ENCODE assay signal across 14 cellular contexts in the genomic region with DNA sequence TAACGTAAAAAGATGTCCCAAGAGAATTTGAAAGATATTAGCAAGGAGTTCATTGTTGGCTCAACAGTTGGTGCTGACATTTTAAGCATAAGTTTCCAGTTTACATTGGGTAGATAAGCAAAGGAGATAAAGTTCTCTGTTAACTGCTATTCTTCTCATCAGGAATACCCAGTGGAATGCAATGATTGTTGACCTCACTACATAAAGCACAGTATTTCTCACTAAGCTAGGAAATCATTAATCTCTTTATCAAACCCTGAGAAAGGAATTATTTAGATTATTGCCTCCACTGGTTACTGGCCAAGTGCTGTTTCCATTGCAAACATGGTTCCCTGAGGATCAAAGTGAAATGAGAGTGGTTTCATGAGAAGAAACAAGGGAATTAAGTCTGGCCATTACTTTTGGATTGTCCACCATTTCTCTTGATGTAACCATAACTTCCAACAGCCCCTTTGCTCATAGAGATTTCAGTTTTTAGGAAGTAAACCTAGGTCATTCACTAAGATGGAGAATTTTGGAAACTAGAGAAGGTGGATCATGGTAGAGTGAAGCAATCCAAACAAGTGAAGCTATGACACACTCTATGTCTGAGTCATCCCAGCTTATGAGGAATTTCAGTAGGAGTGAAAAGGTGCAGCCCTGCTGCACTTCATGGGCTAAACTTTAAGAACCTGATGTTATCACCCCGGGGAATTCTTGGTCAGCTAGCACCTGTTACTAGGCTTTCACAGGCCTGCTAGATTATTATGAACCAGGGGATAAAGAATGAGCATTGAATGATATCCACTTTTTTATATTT.
DNase-seq lines count a peak whose midpoint lies in the region; TF ChIP-seq lines count a peak whose summit lies in the region.
"Had no signal": no experiment of that assay in that cellular context is flagged by ENCODE, and none has a peak within 500 bp of the region (broad histone marks: within the 10 kb centered on the region; RNA-seq: fewer than 3 reads in every experiment).

No MANE protein-coding gene starts in this region.

- H3K27ac ChIP-seq in SJCRH30 (no peak overlapping the region), coronary artery (no peak overlapping the region)

- no peaks in the 10 kb centered on the region for H3K4me1 ChIP-seq in SJCRH30
- H3K4me1 ChIP-seq: BE2C had no signal

- no peaks in the 10 kb centered on the region for H3K9me3 ChIP-seq in SJCRH30 (replicated peaks)
- H3K9me3 ChIP-seq: BE2C had no signal

- no peaks in the 10 kb centered on the region for H3K36me3 ChIP-seq in SJCRH30
- H3K36me3 ChIP-seq: BE2C had no signal

- DNase-seq in HCEC 1CT (peak; percentile 48), SJCRH30 (peak; percentile 22 to 32), fibroblast of villous mesenchyme (ENCODE audit: low read depth) (peak; percentile 29), renal cortical epithelial cell (ENCODE audit: low read depth) (peak; percentile 85), NCI-H524 treated with DMSO at 0.1 percent for 48 hours (lab: John Stamatoyannopoulos, UW) (no peak), GDM1 (lab: John Stamatoyannopoulos, UW) (no peak), coronary artery (ENCODE audit: low spot score) (no peak)
- DNase-seq: activated B cell treated with CpG ODN at 0.5 μM for 24 hours; BE2C; cortex of kidney; erythroblast; MV-4-11; naive thymus-derived CD4-positive, alpha-beta T cell; NCI-H82 had no signal

- no peaks in the 10 kb centered on the region for H3K27me3 ChIP-seq in SJCRH30
- H3K27me3 ChIP-seq: BE2C had no signal

- H3K4me3 ChIP-seq in SJCRH30 = no peak overlapping the region
- H3K4me3 ChIP-seq in fibroblast of villous mesenchyme (ENCODE audit: low read depth, low read length) = no peak overlapping the region
- no peak overlapping the region for H3K4me3 ChIP-seq in coronary artery

- TF ChIP-seq CTCF in fibroblast of villous mesenchyme (IDR thresholded peaks at IDR 0.05; ENCODE audit: insufficient read depth, low read depth, low read length) (no peak), coronary artery (IDR thresholded peaks at IDR 0.05) (no peak)

Comparison
In these comparisons a context has a peak if more than half of its experiments do, and no peak if none do; other contexts are left out.
1. DNase-seq: peak in HCEC 1CT (single experiment), SJCRH30 (2 of 2), fibroblast of villous mesenchyme (single experiment) and renal cortical epithelial cell (single experiment); none in NCI-H524 treated with DMSO at 0.1 percent for 48 hours (single experiment), GDM1 (single experiment) and coronary artery (single experiment).